27 cellular contexts compared by ENCODE assay signal in genomic region chr16:4873091-4873490, GRCh38.
"Had no signal": no experiment of that assay in that cellular context is flagged by ENCODE, and none has a peak within 500 bp of the region (broad histone marks: within the 10 kb centered on the region; RNA-seq: fewer than 3 reads in every experiment).

No MANE protein-coding gene starts in this region.

- ATAC-seq: left colon; left lung; mucosa of descending colon; naive thymus-derived CD4-positive, alpha-beta T cell; natural killer cell treated with Interleukin-12 subunit alpha and Interleukin-12 subunit beta and Interleukin-15 and Interleukin-18, amount 100 ng/mL, for 72 hours; psoas muscle; right lobe of liver; stimulated activated memory B cell treated with anti-CD40 and anti-IgM and Interleukin-4, amounts not matched to agents 10 μg/mL and 1 μg/mL and 100 μg/mL, for 72 hours; stimulated activated naive CD8-positive, alpha-beta T cell treated with anti-CD3 and anti-CD28 coated beads, Interleukin-15, Interleukin-2, amounts not matched to agents 100 U/mL and 50 U/mL, for 24 hours had no signal

- H3K4me3 ChIP-seq: left lung, lung, mucosa of descending colon, psoas muscle, right lobe of liver, smooth muscle cell, stomach, testis, thyroid gland, transverse colon, upper lobe of left lung, vagina had no signal

- H3K9me3 Mint-ChIP-seq: immature natural killer cell; naive thymus-derived CD4-positive, alpha-beta T cell; natural killer cell treated with Interleukin-12 subunit alpha and Interleukin-12 subunit beta and Interleukin-15 and Interleukin-18, amount 100 ng/mL, for 72 hours; stimulated activated memory B cell treated with anti-CD40 and anti-IgM and Interleukin-4, amounts not matched to agents 10 μg/mL and 1 μg/mL and 100 μg/mL, for 72 hours had no signal

- H3K27me3 ChIP-seq: left lung, right lobe of liver, stomach, testis, thyroid gland, transverse colon, upper lobe of left lung, vagina had no signal

- H3K27me3 Mint-ChIP-seq: naive thymus-derived CD4-positive, alpha-beta T cell; natural killer cell treated with Interleukin-12 subunit alpha and Interleukin-12 subunit beta and Interleukin-15 and Interleukin-18, amount 100 ng/mL, for 72 hours; stimulated activated memory B cell treated with anti-CD40 and anti-IgM and Interleukin-4, amounts not matched to agents 10 μg/mL and 1 μg/mL and 100 μg/mL, for 72 hours had no signal

- H3K9me3 ChIP-seq: left lung, mucosa of descending colon, psoas muscle, right lobe of liver, stomach, testis, thyroid gland, transverse colon, upper lobe of left lung, vagina had no signal

- H3K27ac ChIP-seq: left lung, psoas muscle, right lobe of liver, stomach, testis, thyroid gland, transverse colon, upper lobe of left lung, vagina had no signal

- H3K4me3 Mint-ChIP-seq: immature natural killer cell; naive thymus-derived CD4-positive, alpha-beta T cell; natural killer cell treated with Interleukin-12 subunit alpha and Interleukin-12 subunit beta and Interleukin-15 and Interleukin-18, amount 100 ng/mL, for 72 hours; stimulated activated memory B cell treated with anti-CD40 and anti-IgM and Interleukin-4, amounts not matched to agents 10 μg/mL and 1 μg/mL and 100 μg/mL, for 72 hours had no signal

- H3K27ac Mint-ChIP-seq: stimulated activated memory B cell treated with anti-CD40 and anti-IgM and Interleukin-4, amounts not matched to agents 10 μg/mL and 1 μg/mL and 100 μg/mL, for 72 hours had no signal

- H3K4me1 ChIP-seq: testis, transverse colon, vagina had no signal

- DNase-seq: hypothalamus; immature natural killer cell; kidney; left colon; left lung; mesendoderm; midbrain; mucosa of descending colon; naive thymus-derived CD4-positive, alpha-beta T cell; nucleus accumbens; psoas muscle; right lobe of liver; stimulated activated CD4-positive, alpha-beta T cell treated with anti-CD3 and anti-CD28 coated beads, Interleukin-1b, Interleukin-23, amount 100 ng/mL, for 48 hours; stimulated activated CD4-positive, alpha-beta T cell treated with anti-CD3 and anti-CD28 coated beads, Interleukin-2, amount 100 ng/mL, for 48 hours; stimulated activated CD4-positive, alpha-beta T cell treated with anti-CD3 and anti-CD28 coated beads, Interleukin-4, amount 100 ng/mL, for 4 hours; stimulated activated CD8-positive, alpha-beta memory T cell treated with anti-CD3 and anti-CD28 coated beads, Interleukin-4, amount 100 ng/mL, for 48 hours; stimulated activated naive CD8-positive, alpha-beta T cell treated with anti-CD3 and anti-CD28 coated beads, Interleukin-15, Interleukin-2, amounts not matched to agents 100 U/mL and 50 U/mL, for 24 hours; stomach; testis; thyroid gland; transverse colon had no signal
